Comparison of ENCODE assay signal across 16 cellular contexts in the genomic region with DNA sequence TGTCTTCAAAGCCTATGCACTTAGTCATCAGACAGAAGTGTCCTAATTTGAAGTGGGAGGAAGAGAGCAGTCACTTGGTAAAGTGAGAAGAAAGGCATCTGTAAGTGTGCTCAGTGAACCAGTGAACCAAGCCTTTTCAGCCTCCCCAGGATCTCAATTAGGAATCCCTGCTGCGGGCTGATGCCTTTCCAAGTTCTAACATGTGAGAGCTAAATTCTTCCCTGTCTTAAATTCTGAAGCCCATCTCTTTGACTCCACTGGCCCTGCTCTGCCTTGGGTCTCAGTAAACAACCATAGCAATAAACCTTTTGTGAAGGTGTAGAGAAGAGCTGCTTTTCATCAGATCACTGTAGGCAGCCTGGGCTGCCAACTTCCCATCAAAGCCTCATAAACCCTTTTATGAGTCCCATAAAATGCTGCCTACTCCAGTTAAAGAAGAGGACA.
DNase-seq lines count a peak whose midpoint lies in the region; TF ChIP-seq lines count a peak whose summit lies in the region.
"Had no signal": no experiment of that assay in that cellular context is flagged by ENCODE, and none has a peak within 500 bp of the region (broad histone marks: within the 10 kb centered on the region; RNA-seq: fewer than 3 reads in every experiment).

No MANE protein-coding gene starts in this region.

- H2BK12ac ChIP-seq in neuronal stem cell (ENCODE audit: low read length), result no peak overlapping the region

- no peak overlapping the region for H4K91ac ChIP-seq in neuronal stem cell (ENCODE audit: low read depth, low read length, poor library complexity)

- no peak overlapping the region for H3K4me2 ChIP-seq in neuronal stem cell (ENCODE audit: insufficient read depth, low read length, poor library complexity, severe bottlenecking)

- peak; percentile 19 for DNase-seq in NCI-H345 treated with DMSO at 0.1 percent for 48 hours (lab: John Stamatoyannopoulos, UW; ENCODE audit: unreplicated experiment)
- peak; percentile 7 for DNase-seq in kidney epithelial cell (ENCODE audit: low read depth)
- DNase-seq in neuronal stem cell (ENCODE audit: low spot score), result peak; percentile 20
- DNase-seq in left ventricle myocardium inferior, result no peak
- DNase-seq in HCEC 1CT, result no peak
- DNase-seq in substantia nigra (lab: John Stamatoyannopoulos, UW), result no peak
- no peak for DNase-seq in NK-92 (lab: John Stamatoyannopoulos, UW; ENCODE audit: unreplicated experiment)
- DNase-seq: Calu3; CD4-positive, alpha-beta T cell; DND-41; GF-D8; IMR-90; NCI-H1436; NCI-H2081; NCI-H82 had no signal

- H2AFZ ChIP-seq in neuronal stem cell (ENCODE audit: low read length), result peak overlapping the region; percentile 24

- H3K27ac ChIP-seq in neuronal stem cell (replicated peaks; ENCODE audit: low read length), result no peak overlapping the region
- no peak overlapping the region for H3K27ac ChIP-seq in left ventricle myocardium inferior (replicated peaks)
- H3K27ac ChIP-seq in substantia nigra (ENCODE audit: low read depth, low read length, poor library complexity, severe bottlenecking), result no peak overlapping the region

- H3K36me3 ChIP-seq in kidney epithelial cell (ENCODE audit: control insufficient read depth, insufficient read depth, low read length), result no peaks in the 10 kb centered on the region
- no peaks in the 10 kb centered on the region for H3K36me3 ChIP-seq in neuronal stem cell (replicated peaks in 1 of 2; ENCODE audit: control insufficient read depth in 2 of 2, insufficient read depth in 2 of 2, low read length in 2 of 2)
- H3K36me3 ChIP-seq in left ventricle myocardium inferior, result no peaks in the 10 kb centered on the region

- no peak overlapping the region for H3K14ac ChIP-seq in neuronal stem cell (ENCODE audit: low read length)

- H2BK5ac ChIP-seq in neuronal stem cell (ENCODE audit: low read length), result no peak overlapping the region

- WGBS in neuronal stem cell (ENCODE audit: extremely low coverage in 2 of 2, insufficient read length in 2 of 2, insufficient replicate concordance in 1 of 2), 2 donors, result no CpG with 5 or more reads among the region's 1 CpG

- no peaks in the 10 kb centered on the region for H3K9me3 ChIP-seq in neuronal stem cell (replicated peaks in 1 of 2; ENCODE audit: control insufficient read depth in 2 of 2, insufficient read depth in 1 of 2, low read depth in 1 of 2, low read length in 2 of 2)
- H3K9me3 ChIP-seq in left ventricle myocardium inferior (replicated peaks), result peaks cover 12% of the 10 kb centered on the region

- no peak overlapping the region for H2AK5ac ChIP-seq in neuronal stem cell (ENCODE audit: low read depth, low read length)

- no peak overlapping the region for H3K18ac ChIP-seq in neuronal stem cell (ENCODE audit: low read length)

- no peak overlapping the region for H3K9ac ChIP-seq in neuronal stem cell (ENCODE audit: low read depth, low read length, poor library complexity)

- TF ChIP-seq EP300 in Ishikawa (IDR thresholded peaks at IDR 0.05; ENCODE audit: borderline replicate concordance), result peak; percentile 91

- H3K4me3 ChIP-seq in kidney epithelial cell (ENCODE audit: low read depth, low read length), result no peak overlapping the region
- H3K4me3 ChIP-seq in neuronal stem cell (ENCODE audit: low read length in 2 of 2), result no peak overlapping the region
- no peak overlapping the region for H3K4me3 ChIP-seq in left ventricle myocardium inferior

- no peak overlapping the region for H3K23ac ChIP-seq in neuronal stem cell (ENCODE audit: low read depth, low read length, poor library complexity)

- H3K27me3 ChIP-seq in kidney epithelial cell (ENCODE audit: control insufficient read depth, insufficient read depth, low read length), result no peaks in the 10 kb centered on the region
- no peaks in the 10 kb centered on the region for H3K27me3 ChIP-seq in neuronal stem cell (ENCODE audit: control insufficient read depth in 3 of 3, insufficient read depth in 3 of 3, low read depth in 1 of 3, low read length in 3 of 3)
- no peaks in the 10 kb centered on the region for H3K27me3 ChIP-seq in left ventricle myocardium inferior (ENCODE audit: low read depth)

- no peak overlapping the region for H2BK15ac ChIP-seq in neuronal stem cell (ENCODE audit: low read length)

- H3K4ac ChIP-seq in neuronal stem cell (ENCODE audit: low read length), result no peak overlapping the region

- peaks cover 0 to 4% of the 10 kb centered on the region in 2 donors for H3K4me1 ChIP-seq in neuronal stem cell (ENCODE audit: control insufficient read depth in 2 of 2, insufficient read depth in 1 of 2, low read depth in 1 of 2, low read length in 2 of 2)
- H3K4me1 ChIP-seq in left ventricle myocardium inferior, result no peaks in the 10 kb centered on the region

- H2BK120ac ChIP-seq in neuronal stem cell (ENCODE audit: low read depth, low read length), result no peak overlapping the region

- TF ChIP-seq RAD21 in Ishikawa (IDR thresholded peaks at IDR 0.05; ENCODE audit: low read depth), result peak; percentile 12; the same call in 1 of the 2 replicates

- intact Hi-C loops in left ventricle myocardium inferior (cut with micrococcal nuclease), result no loop called here

- TF ChIP-seq CTCF in kidney epithelial cell (IDR thresholded peaks at IDR 0.05; ENCODE audit: insufficient read depth, low read length, poor library complexity, severe bottlenecking) (no peak), left ventricle myocardium inferior (IDR thresholded peaks at IDR 0.05; ENCODE audit: borderline replicate concordance) (no peak)

- H3K79me1 ChIP-seq in neuronal stem cell (ENCODE audit: low read depth, low read length), result no peaks in the 10 kb centered on the region

- no peak overlapping the region for H4K8ac ChIP-seq in neuronal stem cell (ENCODE audit: low read depth, low read length)

TF ChIP-seq in Ishikawa, 13 proteins besides CTCF, POLR2A, EP300 and RAD21:
- TF ChIP-seq, protein P1, sequence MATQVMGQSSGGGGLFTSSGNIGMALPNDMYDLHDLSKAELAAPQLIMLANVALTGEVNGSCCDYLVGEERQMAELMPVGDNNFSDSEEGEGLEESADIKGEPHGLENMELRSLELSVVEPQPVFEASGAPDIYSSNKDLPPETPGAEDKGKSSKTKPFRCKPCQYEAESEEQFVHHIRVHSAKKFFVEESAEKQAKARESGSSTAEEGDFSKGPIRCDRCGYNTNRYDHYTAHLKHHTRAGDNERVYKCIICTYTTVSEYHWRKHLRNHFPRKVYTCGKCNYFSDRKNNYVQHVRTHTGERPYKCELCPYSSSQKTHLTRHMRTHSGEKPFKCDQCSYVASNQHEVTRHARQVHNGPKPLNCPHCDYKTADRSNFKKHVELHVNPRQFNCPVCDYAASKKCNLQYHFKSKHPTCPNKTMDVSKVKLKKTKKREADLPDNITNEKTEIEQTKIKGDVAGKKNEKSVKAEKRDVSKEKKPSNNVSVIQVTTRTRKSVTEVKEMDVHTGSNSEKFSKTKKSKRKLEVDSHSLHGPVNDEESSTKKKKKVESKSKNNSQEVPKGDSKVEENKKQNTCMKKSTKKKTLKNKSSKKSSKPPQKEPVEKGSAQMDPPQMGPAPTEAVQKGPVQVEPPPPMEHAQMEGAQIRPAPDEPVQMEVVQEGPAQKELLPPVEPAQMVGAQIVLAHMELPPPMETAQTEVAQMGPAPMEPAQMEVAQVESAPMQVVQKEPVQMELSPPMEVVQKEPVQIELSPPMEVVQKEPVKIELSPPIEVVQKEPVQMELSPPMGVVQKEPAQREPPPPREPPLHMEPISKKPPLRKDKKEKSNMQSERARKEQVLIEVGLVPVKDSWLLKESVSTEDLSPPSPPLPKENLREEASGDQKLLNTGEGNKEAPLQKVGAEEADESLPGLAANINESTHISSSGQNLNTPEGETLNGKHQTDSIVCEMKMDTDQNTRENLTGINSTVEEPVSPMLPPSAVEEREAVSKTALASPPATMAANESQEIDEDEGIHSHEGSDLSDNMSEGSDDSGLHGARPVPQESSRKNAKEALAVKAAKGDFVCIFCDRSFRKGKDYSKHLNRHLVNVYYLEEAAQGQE (IDR thresholded peaks at IDR 0.05; ENCODE audit: low read depth), result no peak
- TF ChIP-seq TAF1 (IDR thresholded peaks at IDR 0.05; ENCODE audit: low read depth), result no peak
- peak; percentile 90 for TF ChIP-seq NFIC (IDR thresholded peaks at IDR 0.05)
- TF ChIP-seq USF1 (IDR thresholded peaks at IDR 0.05), result no peak
- peak; percentile 43; the same call in 1 of the 2 replicates for TF ChIP-seq YY1 (IDR thresholded peaks at IDR 0.05; ENCODE audit: low read depth)
- peak; percentile 91 for TF ChIP-seq TCF12 (IDR thresholded peaks at IDR 0.05; ENCODE audit: low read depth)
- TF ChIP-seq FOXM1 (IDR thresholded peaks at IDR 0.05; ENCODE audit: borderline replicate concordance, low read depth), result peak; percentile 82
- no peak; the same call in 1 of the 2 replicates for TF ChIP-seq EGR1 (IDR thresholded peaks at IDR 0.05)
- peak; percentile 50 for TF ChIP-seq CEBPB (IDR thresholded peaks at IDR 0.05)
- TF ChIP-seq CREB1 (IDR thresholded peaks at IDR 0.05; ENCODE audit: low read depth), result no peak
- peak; percentile 82 for TF ChIP-seq TEAD4 (IDR thresholded peaks at IDR 0.05)
- TF ChIP-seq, protein P2, sequence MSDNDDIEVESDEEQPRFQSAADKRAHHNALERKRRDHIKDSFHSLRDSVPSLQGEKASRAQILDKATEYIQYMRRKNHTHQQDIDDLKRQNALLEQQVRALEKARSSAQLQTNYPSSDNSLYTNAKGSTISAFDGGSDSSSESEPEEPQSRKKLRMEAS (IDR thresholded peaks at IDR 0.05), result peak; percentile 70; the same call in 1 of the 2 replicates
- TF ChIP-seq ZBTB7A (IDR thresholded peaks at IDR 0.05; ENCODE audit: low read depth), result no peak

Comparison
In these comparisons a context has a peak if more than half of its experiments do, and no peak if none do; other contexts are left out.
1. DNase-seq: peak in NCI-H345 treated with DMSO at 0.1 percent for 48 hours (single experiment), kidney epithelial cell (single experiment) and neuronal stem cell (single experiment); none in left ventricle myocardium inferior (single experiment), HCEC 1CT (single experiment), substantia nigra (0 of 49) and NK-92 (single experiment).